In genomic region chr9:94374176-94375056, GRCh38 we compare ENCODE assay signal across 8 cellular contexts. TPM values are rescaled to one million over a fixed set of nuclear protein-coding genes. Genes with fewer than 3 reads are reported as not detected.
DNase-seq lines count a peak whose midpoint lies in the region; ATAC-seq, FAIRE-seq and TF ChIP-seq lines count a peak whose summit lies in the region.
"Not testable (repeated sequence)": the region's sequence is repeated elsewhere in the genome, so short reads cannot be mapped to it uniquely, and the experiment has no call there.

No MANE protein-coding gene starts in this region.

- peaks cover 10% of the 10 kb centered on the region for H3K4me1 Mint-ChIP-seq in CD4-positive, alpha-beta T cell (ENCODE audit: low read depth)

- peak overlapping the region; percentile 63 for H3K4me2 ChIP-seq in HepG2 (ENCODE audit: low read depth, low read length)

- DNase-seq in CD4-positive, alpha-beta T cell: peak; percentile 68 to 91 (median 83)
- peak; percentile 98 for DNase-seq in NCI-H748 (lab: John Stamatoyannopoulos, UW; ENCODE audit: unreplicated experiment)
- DNase-seq in activated CD4-positive, alpha-beta T cell treated with anti-CD3 and anti-CD28 coated beads, Interleukin-2, amount 50 U/mL, for 1 hour: peak; percentile 84
- peak; percentile 90 for DNase-seq in dermis blood vessel endothelial cell
- peak; percentile 84 for DNase-seq in HepG2 (ENCODE audit: low spot score)
- DNase-seq in stimulated activated CD4-positive, alpha-beta T cell treated with anti-CD3 and anti-CD28 coated beads, Interleukin-2, amount 100 ng/mL, for 48 hours: peak; percentile 79 to 83

- peak; percentile 95 for ATAC-seq in CD4-positive, alpha-beta T cell (ENCODE audit: poor library complexity)
- peak; percentile 85 for ATAC-seq in GM19438 (IDR thresholded peaks at IDR 0.05; ENCODE audit: low read depth, unreplicated experiment)
- ATAC-seq in HG03565 (IDR thresholded peaks at IDR 0.05; ENCODE audit: unreplicated experiment): peak; percentile 82
- ATAC-seq in HepG2: peak; percentile 97

- BruUV-seq in HepG2 (replicated peaks; lab: Mats Ljungman, UMichigan): not testable (repeated sequence)

- not testable (repeated sequence) for TF ChIP-seq RAD21 in HepG2 (CRISPR knock-in tag; IDR thresholded peaks at IDR 0.05)

- H3K79me2 ChIP-seq in HepG2 (ENCODE audit: insufficient read depth, low read length): not testable (repeated sequence)

- TF ChIP-seq CTCF in CD4-positive, alpha-beta T cell (IDR thresholded peaks at IDR 0.05); HepG2 (CRISPR knock-in tag; IDR thresholded peaks at IDR 0.05): not testable (repeated sequence)

- H3K9me3 Mint-ChIP-seq in CD4-positive, alpha-beta T cell: not testable (repeated sequence)

- TF ChIP-seq EP300 in HepG2 (IDR thresholded peaks at IDR 0.05; ENCODE audit: low read depth in 2 of 2, low read length in 2 of 2); HepG2 (CRISPR knock-in tag; IDR thresholded peaks at IDR 0.05; ENCODE audit: borderline replicate concordance): not testable (repeated sequence)

- H3K9me3 ChIP-seq in CD4-positive, alpha-beta T cell (ENCODE audit: control insufficient read depth, low read length); HepG2 (ENCODE audit: low read length): not testable (repeated sequence)

- H3K27me3 ChIP-seq in CD4-positive, alpha-beta T cell (ENCODE audit: control insufficient read depth, insufficient read depth, low read length); HepG2 (ENCODE audit: control insufficient read depth in 1 of 2, insufficient read depth in 2 of 2, low read length in 2 of 2): not testable (repeated sequence)

- intact Hi-C loops in CD4-positive, alpha-beta T cell (cut with DNase I, micrococcal nuclease): loop anchor here in 1 of 2 experiments (5.0 to 10.0 kb wide), 2 partner anchors 112 to 350 kb away; partner anchors contain the start of gene AOPEP
- intact Hi-C loops in HepG2 (cut with micrococcal nuclease; ENCODE audit: unreplicated experiment): not testable (repeated sequence)

- not testable (repeated sequence) for H3K27me3 Mint-ChIP-seq in CD4-positive, alpha-beta T cell

- not testable (repeated sequence) for H3K36me3 Mint-ChIP-seq in CD4-positive, alpha-beta T cell (ENCODE audit: low read depth)

- H3K9ac ChIP-seq in HepG2 (ENCODE audit: insufficient read depth, low read depth, low read length): peak overlapping the region; percentile 69

- not testable (repeated sequence) for H3K36me3 ChIP-seq in HepG2 (replicated peaks in 1 of 2; ENCODE audit: control insufficient read depth in 1 of 2, insufficient read depth in 2 of 2, low read length in 2 of 2)

- FAIRE-seq in HepG2 (lab: Jason Lieb, UNC): peak; percentile 83

- H3K4me3 ChIP-seq in HepG2 (replicated peaks in 1 of 3; ENCODE audit: insufficient read depth in 1 of 3, low read depth in 2 of 3, low read length in 3 of 3): peak overlapping the region; percentile 64 to 66 (median 64); a peak in 5 of 6 replicates

- H3K27ac Mint-ChIP-seq in CD4-positive, alpha-beta T cell: peak overlapping the region; percentile 91

- not testable (repeated sequence) for H4K20me1 ChIP-seq in HepG2 (ENCODE audit: insufficient read depth, low read length)

- 2% methylated on average over 4 of the region's 106 CpGs for WGBS in HepG2 (ENCODE audit: low lambda C conversion rate)

- CTCF ChIA-PET in CD4-positive, alpha-beta T cell (lab: Charles Lee); HepG2 (lab: Yijun Ruan, JAX; ENCODE audit: low intra/inter-chr PET ratio, low total read pairs): not testable (repeated sequence)

- not testable (repeated sequence) for H3K4me1 ChIP-seq in HepG2 (ENCODE audit: insufficient read depth, low read length)

- POLR2A ChIA-PET in CD4-positive, alpha-beta T cell (lab: Charles Lee): interaction anchor here (0.9 kb wide), 1 partner anchor 808 kb away, joined by 3 read pairs; no protein-coding TSS in a partner anchor
- POLR2A ChIA-PET in HepG2 (lab: Yijun Ruan, JAX): not testable (repeated sequence)

- in situ Hi-C loops in HepG2 (cut with HindIII; ENCODE audit: extremely low pct_ligation_motif_present, low pct_unique_long_range_greater_than_20kb): not testable (repeated sequence)

- not testable (repeated sequence) for H2AFZ ChIP-seq in HepG2 (ENCODE audit: low read length)

- peak overlapping the region; percentile 21 for H3K27ac ChIP-seq in CD4-positive, alpha-beta T cell (ENCODE audit: low read depth, low read length)
- peak overlapping the region; percentile 64 for H3K27ac ChIP-seq in HepG2 (ENCODE audit: extremely low read length, insufficient read depth, low read length)

- peak overlapping the region; percentile 91 for H3K4me3 Mint-ChIP-seq in CD4-positive, alpha-beta T cell

- peak; percentile 53 to 69 for TF ChIP-seq POLR2A in HepG2 (IDR thresholded peaks at IDR 0.05; ENCODE audit: insufficient read depth in 1 of 2, low read depth in 2 of 2, low read length in 2 of 2)

TF ChIP-seq in HepG2, 621 proteins besides CTCF, POLR2A, EP300 and RAD21 (continues in another document):
- TF ChIP-seq MYPOP (CRISPR knock-in tag; IDR thresholded peaks at IDR 0.05): peak; percentile 16; the same call in 1 of the 2 replicates
- TF ChIP-seq SP4 (CRISPR knock-in tag; IDR thresholded peaks at IDR 0.05): peak; percentile 88
- peak; percentile 91 for TF ChIP-seq THAP11 (CRISPR knock-in tag; IDR thresholded peaks at IDR 0.05)
- TF ChIP-seq MXI1 (IDR thresholded peaks at IDR 0.05; ENCODE audit: borderline replicate concordance, low read depth, low read length): peak; percentile 40; the same call in 1 of the 3 replicates
- peak; percentile 94 for TF ChIP-seq GABPB1 (CRISPR knock-in tag; IDR thresholded peaks at IDR 0.05)
- not testable (repeated sequence) for TF ChIP-seq NONO (IDR thresholded peaks at IDR 0.05)
- peak; percentile 42; the same call in 1 of the 2 replicates for TF ChIP-seq NONO (CRISPR knock-in tag; conservative IDR thresholded peaks at IDR 0.05)
- TF ChIP-seq ATF1 (CRISPR knock-in tag; IDR thresholded peaks at IDR 0.05): peak; percentile 94
- TF ChIP-seq TFDP2 (CRISPR knock-in tag; IDR thresholded peaks at IDR 0.05): peak; percentile 52
- 0 out of 2 replicates have a peak, but pooled peaks have one; percentile 10 for TF ChIP-seq MED1 (CRISPR knock-in tag; IDR thresholded peaks at IDR 0.05)
- 0 out of 2 replicates have a peak, but pooled peaks have one; percentile 40 for TF ChIP-seq ATF2 (CRISPR knock-in tag; IDR thresholded peaks at IDR 0.05)

RNA-seq across cellular contexts. Expression of gene NUTM2F, which starts 46.0 kb away (rescaled TPM):
- total RNA-seq in CD4-positive, alpha-beta T cell: not detected
- not detected in 2 replicates for total RNA-seq in dermis blood vessel endothelial cell
- 0.07 and 0.09 TPM in 2 replicates for total RNA-seq in HepG2 (2016; rRNA removed; fragmentation: Illumina TruSeq; extraction: Trizol)
- total RNA-seq in HepG2 (2016; cell fraction: cytosol; rRNA removed; fragmentation: Illumina TruSeq; extraction: Trizol; ENCODE audit: low read depth): 0.10 TPM in 1 of 2 replicates, not detected in the other
- total RNA-seq in HepG2 (2016; cell fraction: insoluble cytoplasmic fraction; rRNA removed; fragmentation: Illumina TruSeq; extraction: Trizol): 0.06 and 0.09 TPM in 2 replicates
- not detected in 2 replicates for total RNA-seq in HepG2 (2016; cell fraction: membrane; rRNA removed; fragmentation: Illumina TruSeq; extraction: Trizol)
- total RNA-seq in HepG2 (2016; cell fraction: nucleus; rRNA removed; fragmentation: Illumina TruSeq; extraction: Trizol): not detected in 2 replicates
- polyA plus RNA-seq in HepG2 (2011; rRNA removed): 0.10 TPM in 1 of 2 replicates, not detected in the other
- 0.03 TPM in 2 replicates for polyA plus RNA-seq in HepG2 (2011; cell fraction: cytosol; rRNA removed)
- 0.06 and 0.09 TPM in 2 replicates for polyA plus RNA-seq in HepG2 (2011; cell fraction: nucleus; rRNA removed)
- not detected in 2 replicates for polyA plus RNA-seq in HepG2 (2012)
- polyA plus RNA-seq in HepG2 (2016; cell fraction: cytosol; fragmentation: Illumina TruSeq; extraction: Trizol; ENCODE audit: low read depth): not detected in 2 replicates
- polyA plus RNA-seq in HepG2 (2016; cell fraction: insoluble cytoplasmic fraction; fragmentation: Illumina TruSeq; extraction: Trizol; ENCODE audit: low read depth): 0.14 TPM in 1 of 2 replicates, not detected in the other
- not detected in 2 replicates for polyA plus RNA-seq in HepG2 (2016; cell fraction: membrane; fragmentation: Illumina TruSeq; extraction: Trizol; ENCODE audit: low read depth)
- polyA plus RNA-seq in HepG2 (2016; cell fraction: nucleus; fragmentation: Illumina TruSeq; extraction: Trizol; ENCODE audit: insufficient read depth, low read depth): 0.23 TPM in 1 of 2 replicates, not detected in the other
- polyA minus RNA-seq in HepG2 (2011; rRNA and poly(A)+ RNA removed; ENCODE audit: low replicate concordance): not detected in 2 replicates
- not detected in 2 replicates for polyA minus RNA-seq in HepG2 (2011; cell fraction: cytosol; rRNA and poly(A)+ RNA removed)
- polyA minus RNA-seq in HepG2 (2011; cell fraction: nucleus; rRNA and poly(A)+ RNA removed): not detected in 2 replicates

Comparison
In these comparisons a context has a peak if more than half of its experiments do, and no peak if none do; other contexts are left out.
1. Peak in every context shown above with its lines: DNase-seq, ATAC-seq, H3K4me3 ChIP-seq and H3K27ac ChIP-seq.